Comparison of ENCODE assay signal across 8 cellular contexts in genomic region chr15:74696398-74696729, GRCh38. TPM values are rescaled to one million over a fixed set of nuclear protein-coding genes. Genes with fewer than 3 reads are reported as not detected.
A peak's percentile ranks its signal among the peaks of the same experiment; 100 is the strongest.
DNase-seq lines count a peak whose midpoint lies in the region; ATAC-seq and TF ChIP-seq lines count a peak whose summit lies in the region.

No MANE protein-coding gene starts in this region.

- no peaks in the 10 kb centered on the region for H3K27me3 ChIP-seq in gastroesophageal sphincter

- peak overlapping the region; percentile 53 to 90 for H3K4me3 ChIP-seq in gastroesophageal sphincter
- H3K4me3 ChIP-seq in skin epidermis, result peak overlapping the region; percentile 60 to 96 (median 87)

- no peak for TF ChIP-seq POLR2A in gastroesophageal sphincter (IDR thresholded peaks at IDR 0.05)

- no peak for TF ChIP-seq CTCF in gastroesophageal sphincter (IDR thresholded peaks at IDR 0.05)
- no peak for TF ChIP-seq CTCF in GM13976 (IDR thresholded peaks at IDR 0.05; ENCODE audit: borderline replicate concordance, control extremely low read depth, extremely low read depth, insufficient read depth, missing control alignments)

- ATAC-seq in GM21529 (IDR thresholded peaks at IDR 0.05; ENCODE audit: unreplicated experiment), result peak; percentile 14
- peak; percentile 8; the same call in 1 of the 3 replicates for ATAC-seq in SK-N-SH treated with all-trans-retinoic acid at 6 μM for 48 hours
- ATAC-seq in gastroesophageal sphincter, result no peak

- DNase-seq in HuH-7 (ENCODE audit: low spot score) (no peak), T1000 (lab: John Stamatoyannopoulos, UW) (no peak), AG08396 (ENCODE audit: low spot score) (no peak), GM13976 (ENCODE audit: low spot score) (no peak)

- 0 to 3% methylated on average over 9 of the region's 10 CpGs for WGBS in gastroesophageal sphincter (ENCODE audit: low coverage in 1 of 2), 2 donors

- in situ Hi-C loops in GM13976 (cut with MboI; ENCODE audit: low sequenced_read_pairs, unreplicated experiment), result no loop called here

- H3K27ac ChIP-seq in gastroesophageal sphincter (peak overlapping the region in 3 of 4 donors; percentile 89 to 93 (median 90)), skin epidermis (peak overlapping the region in 13 of 21 experiments; percentile 65 to 95 (median 87))

- H3K36me3 ChIP-seq in gastroesophageal sphincter, result no peaks in the 10 kb centered on the region

- peaks cover 0 to 37% (median 20%) of the 10 kb centered on the region in 3 donors for H3K4me1 ChIP-seq in gastroesophageal sphincter

- no peak for TF ChIP-seq EP300 in gastroesophageal sphincter (IDR thresholded peaks at IDR 0.05)

- H3K9me3 ChIP-seq in gastroesophageal sphincter, result no peaks in the 10 kb centered on the region

TF ChIP-seq in SK-N-SH treated with all-trans-retinoic acid at 6 μM for 48 hours, 23 proteins besides CTCF, POLR2A, EP300 and RAD21:
- TF ChIP-seq ZNF8 (CRISPR knock-in tag; IDR thresholded peaks at IDR 0.05), result no peak
- no peak for TF ChIP-seq ARNTL (CRISPR knock-in tag; IDR thresholded peaks at IDR 0.05; ENCODE audit: borderline replicate concordance, low read depth)
- no peak for TF ChIP-seq ZFP3 (CRISPR knock-in tag; IDR thresholded peaks at IDR 0.05)
- TF ChIP-seq PATZ1 (CRISPR knock-in tag; IDR thresholded peaks at IDR 0.05; ENCODE audit: borderline replicate concordance), result no peak
- TF ChIP-seq TOX (CRISPR knock-in tag; IDR thresholded peaks at IDR 0.05; ENCODE audit: borderline replicate concordance), result no peak
- no peak for TF ChIP-seq SNAI2 (CRISPR knock-in tag; IDR thresholded peaks at IDR 0.05)
- no peak for TF ChIP-seq OSR1 (CRISPR knock-in tag; IDR thresholded peaks at IDR 0.05)
- TF ChIP-seq BACH2 (CRISPR knock-in tag; IDR thresholded peaks at IDR 0.05; ENCODE audit: borderline replicate concordance), result no peak
- TF ChIP-seq RARB (CRISPR knock-in tag; IDR thresholded peaks at IDR 0.05), result no peak
- TF ChIP-seq, protein P1, sequence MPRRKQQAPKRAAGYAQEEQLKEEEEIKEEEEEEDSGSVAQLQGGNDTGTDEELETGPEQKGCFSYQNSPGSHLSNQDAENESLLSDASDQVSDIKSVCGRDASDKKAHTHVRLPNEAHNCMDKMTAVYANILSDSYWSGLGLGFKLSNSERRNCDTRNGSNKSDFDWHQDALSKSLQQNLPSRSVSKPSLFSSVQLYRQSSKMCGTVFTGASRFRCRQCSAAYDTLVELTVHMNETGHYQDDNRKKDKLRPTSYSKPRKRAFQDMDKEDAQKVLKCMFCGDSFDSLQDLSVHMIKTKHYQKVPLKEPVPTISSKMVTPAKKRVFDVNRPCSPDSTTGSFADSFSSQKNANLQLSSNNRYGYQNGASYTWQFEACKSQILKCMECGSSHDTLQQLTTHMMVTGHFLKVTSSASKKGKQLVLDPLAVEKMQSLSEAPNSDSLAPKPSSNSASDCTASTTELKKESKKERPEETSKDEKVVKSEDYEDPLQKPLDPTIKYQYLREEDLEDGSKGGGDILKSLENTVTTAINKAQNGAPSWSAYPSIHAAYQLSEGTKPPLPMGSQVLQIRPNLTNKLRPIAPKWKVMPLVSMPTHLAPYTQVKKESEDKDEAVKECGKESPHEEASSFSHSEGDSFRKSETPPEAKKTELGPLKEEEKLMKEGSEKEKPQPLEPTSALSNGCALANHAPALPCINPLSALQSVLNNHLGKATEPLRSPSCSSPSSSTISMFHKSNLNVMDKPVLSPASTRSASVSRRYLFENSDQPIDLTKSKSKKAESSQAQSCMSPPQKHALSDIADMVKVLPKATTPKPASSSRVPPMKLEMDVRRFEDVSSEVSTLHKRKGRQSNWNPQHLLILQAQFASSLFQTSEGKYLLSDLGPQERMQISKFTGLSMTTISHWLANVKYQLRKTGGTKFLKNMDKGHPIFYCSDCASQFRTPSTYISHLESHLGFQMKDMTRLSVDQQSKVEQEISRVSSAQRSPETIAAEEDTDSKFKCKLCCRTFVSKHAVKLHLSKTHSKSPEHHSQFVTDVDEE (CRISPR knock-in tag; IDR thresholded peaks at IDR 0.05), result no peak
- TF ChIP-seq, protein P2, sequence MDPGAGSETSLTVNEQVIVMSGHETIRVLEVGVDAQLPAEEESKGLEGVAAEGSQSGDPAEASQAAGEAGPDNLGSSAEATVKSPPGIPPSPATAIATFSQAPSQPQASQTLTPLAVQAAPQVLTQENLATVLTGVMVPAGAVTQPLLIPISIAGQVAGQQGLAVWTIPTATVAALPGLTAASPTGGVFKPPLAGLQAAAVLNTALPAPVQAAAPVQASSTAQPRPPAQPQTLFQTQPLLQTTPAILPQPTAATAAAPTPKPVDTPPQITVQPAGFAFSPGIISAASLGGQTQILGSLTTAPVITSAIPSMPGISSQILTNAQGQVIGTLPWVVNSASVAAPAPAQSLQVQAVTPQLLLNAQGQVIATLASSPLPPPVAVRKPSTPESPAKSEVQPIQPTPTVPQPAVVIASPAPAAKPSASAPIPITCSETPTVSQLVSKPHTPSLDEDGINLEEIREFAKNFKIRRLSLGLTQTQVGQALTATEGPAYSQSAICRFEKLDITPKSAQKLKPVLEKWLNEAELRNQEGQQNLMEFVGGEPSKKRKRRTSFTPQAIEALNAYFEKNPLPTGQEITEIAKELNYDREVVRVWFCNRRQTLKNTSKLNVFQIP (CRISPR knock-in tag; IDR thresholded peaks at IDR 0.05; ENCODE audit: borderline replicate concordance, low read depth), result no peak
- TF ChIP-seq ESRRG (CRISPR knock-in tag; IDR thresholded peaks at IDR 0.05), result no peak

RNA-seq across cellular contexts. Expression of gene EDC3, which starts 0.5 kb away (rescaled TPM):
- 10 to 100 TPM; 13.6 to 31.8 (median 17.2) TPM for total RNA-seq in gastroesophageal sphincter

RNA-seq across cellular contexts. Expression of gene CYP1A1, which starts 29.0 kb away (rescaled TPM):
- 1 to 10 TPM in 1 of 4 donors, under 1 TPM in 1, not detected in 2; 0.47 to 2.2 TPM for total RNA-seq in gastroesophageal sphincter

RNA-seq across cellular contexts. Expression of gene CYP1A2, which starts 52.3 kb away (rescaled TPM):
- total RNA-seq in gastroesophageal sphincter, result not detected
